ENCODE assay signal across 23 cellular contexts in genomic region chr10:69315100-69315542, GRCh38. TPM values are rescaled to one million over a fixed set of nuclear protein-coding genes. Genes with fewer than 3 reads are reported as not detected.
DNase-seq lines count a peak whose midpoint lies in the region; ATAC-seq, FAIRE-seq and TF ChIP-seq lines count a peak whose summit lies in the region.
"Had no signal": no experiment of that assay in that cellular context is flagged by ENCODE, and none has a peak within 500 bp of the region (broad histone marks: within the 10 kb centered on the region; RNA-seq: fewer than 3 reads in every experiment).

No MANE protein-coding gene starts in this region.

- H3K36me3 ChIP-seq in HepG2 (replicated peaks in 1 of 2; ENCODE audit: control insufficient read depth in 1 of 2, insufficient read depth in 2 of 2, low read length in 2 of 2), result no peaks in the 10 kb centered on the region
- H3K36me3 ChIP-seq: breast epithelium, colonic mucosa, sigmoid colon, WERI-Rb-1 had no signal

- CTCF ChIA-PET in HepG2 (lab: Yijun Ruan, JAX; ENCODE audit: low intra/inter-chr PET ratio, low total read pairs), result no interaction called here

- no peak overlapping the region for H3K9ac ChIP-seq in HepG2 (ENCODE audit: insufficient read depth, low read depth, low read length)

- POLR2A ChIA-PET in HepG2 (lab: Yijun Ruan, JAX), result no interaction called here

- TF ChIP-seq CTCF in VCaP (conservative IDR thresholded peaks at IDR 0.05), result no peak
- no peak for TF ChIP-seq CTCF in HepG2 (CRISPR knock-in tag; IDR thresholded peaks at IDR 0.05)

- H3K27me3 Mint-ChIP-seq in stimulated activated naive CD8-positive, alpha-beta T cell treated with anti-CD3 and anti-CD28 coated beads, Interleukin-15, Interleukin-2, amounts not matched to agents 100 ng/mL and 50 ng/mL, for 24 hours, result no peaks in the 10 kb centered on the region
- no peaks in the 10 kb centered on the region for H3K27me3 Mint-ChIP-seq in stimulated activated naive CD8-positive, alpha-beta T cell treated with anti-CD3 and anti-CD28 coated beads, Interleukin-15, amount 100 ng/mL, for 72 hours
- H3K27me3 Mint-ChIP-seq: CD4-positive, alpha-beta memory T cell; memory B cell; naive thymus-derived CD4-positive, alpha-beta T cell; T-cell had no signal

- peak overlapping the region; percentile 46 for H3K27ac Mint-ChIP-seq in stimulated activated naive CD8-positive, alpha-beta T cell treated with anti-CD3 and anti-CD28 coated beads, Interleukin-15, Interleukin-2, amounts not matched to agents 100 ng/mL and 50 ng/mL, for 24 hours
- peak overlapping the region in 1 of 2 donors; percentile 78 for H3K27ac Mint-ChIP-seq in stimulated activated naive CD8-positive, alpha-beta T cell treated with anti-CD3 and anti-CD28 coated beads, Interleukin-15, amount 100 ng/mL, for 72 hours
- H3K27ac Mint-ChIP-seq: memory B cell, T-cell had no signal

- DNase-seq in stimulated activated naive CD8-positive, alpha-beta T cell treated with anti-CD3 and anti-CD28 coated beads, Interleukin-15, amount 100 ng/mL, for 72 hours, result no peak
- DNase-seq in HepG2 (ENCODE audit: low spot score) (peak; percentile 30), RCC 7860 (ENCODE audit: low spot score) (no peak), SIG-M5 (lab: John Stamatoyannopoulos, UW) (no peak)
- DNase-seq in NK-92 treated with Interleukin-12 subunit alpha and Interleukin-12 subunit beta, amount 100 ng/mL, for 24 hours (lab: John Stamatoyannopoulos, UW), result no peak
- DNase-seq: activated CD4-positive, alpha-beta T cell treated with anti-CD3 and anti-CD28 coated beads, Interleukin-2, amount 50 U/mL, for 4 hours; activated effector memory CD4-positive, alpha-beta T cell treated with Interleukin-2 at 50 U/mL for 16 hours; CD4-positive, alpha-beta memory T cell; colonic mucosa; HCEC 1CT; MG63; naive thymus-derived CD4-positive, alpha-beta T cell; NCI-H1694; PC-9; sigmoid colon; T-cell; testis; WERI-Rb-1 had no signal

- H4K20me1 ChIP-seq in HepG2 (ENCODE audit: insufficient read depth, low read length), result no peaks in the 10 kb centered on the region

- no peaks in the 10 kb centered on the region for H3K9me3 Mint-ChIP-seq in stimulated activated naive CD8-positive, alpha-beta T cell treated with anti-CD3 and anti-CD28 coated beads, Interleukin-15, Interleukin-2, amounts not matched to agents 100 ng/mL and 50 ng/mL, for 24 hours
- H3K9me3 Mint-ChIP-seq in stimulated activated naive CD8-positive, alpha-beta T cell treated with anti-CD3 and anti-CD28 coated beads, Interleukin-15, amount 100 ng/mL, for 72 hours, result no peaks in the 10 kb centered on the region
- H3K9me3 Mint-ChIP-seq: CD4-positive, alpha-beta memory T cell; endodermal cell; memory B cell; naive thymus-derived CD4-positive, alpha-beta T cell; T-cell had no signal

- H3K9me3 ChIP-seq in HepG2 (ENCODE audit: low read length), result no peaks in the 10 kb centered on the region
- H3K9me3 ChIP-seq: breast epithelium, colonic mucosa, MG63, sigmoid colon, testis had no signal

- peaks cover 3 to 40% of the 10 kb centered on the region in 2 experiments; a peak in 3 of 5 replicates for H3K27me3 ChIP-seq in HepG2 (ENCODE audit: control insufficient read depth in 1 of 2, insufficient read depth in 2 of 2, low read length in 2 of 2)
- H3K27me3 ChIP-seq: breast epithelium, colonic mucosa, MG63, sigmoid colon, testis had no signal

- in situ Hi-C loops in HepG2 (cut with HindIII; ENCODE audit: extremely low pct_ligation_motif_present, low pct_unique_long_range_greater_than_20kb), result no loop called here

- no peak for TF ChIP-seq RAD21 in HepG2 (CRISPR knock-in tag; IDR thresholded peaks at IDR 0.05)

- H3K4me1 Mint-ChIP-seq in stimulated activated naive CD8-positive, alpha-beta T cell treated with anti-CD3 and anti-CD28 coated beads, Interleukin-15, Interleukin-2, amounts not matched to agents 100 ng/mL and 50 ng/mL, for 24 hours (ENCODE audit: low read depth), result peaks cover 36% of the 10 kb centered on the region
- H3K4me1 Mint-ChIP-seq in stimulated activated naive CD8-positive, alpha-beta T cell treated with anti-CD3 and anti-CD28 coated beads, Interleukin-15, amount 100 ng/mL, for 72 hours, result peaks cover 36% of the 10 kb centered on the region

- no peak overlapping the region for H3K4me2 ChIP-seq in HepG2 (ENCODE audit: low read depth, low read length)

- H3K4me3 Mint-ChIP-seq in stimulated activated naive CD8-positive, alpha-beta T cell treated with anti-CD3 and anti-CD28 coated beads, Interleukin-15, Interleukin-2, amounts not matched to agents 100 ng/mL and 50 ng/mL, for 24 hours, result no peak overlapping the region
- no peak overlapping the region for H3K4me3 Mint-ChIP-seq in stimulated activated naive CD8-positive, alpha-beta T cell treated with anti-CD3 and anti-CD28 coated beads, Interleukin-15, amount 100 ng/mL, for 72 hours
- H3K4me3 Mint-ChIP-seq: endodermal cell, memory B cell, T-cell had no signal

- WGBS in HepG2 (ENCODE audit: low lambda C conversion rate), result 2% methylated on average over 3 of the region's 3 CpGs

- no peaks in the 10 kb centered on the region for H3K79me2 ChIP-seq in HepG2 (ENCODE audit: insufficient read depth, low read length)

- 0 out of 2 replicates have a peak, but pooled peaks cover 12% of the 10 kb centered on the region for H3K4me1 ChIP-seq in HepG2 (ENCODE audit: insufficient read depth, low read length)

- TF ChIP-seq EP300 in HepG2 (IDR thresholded peaks at IDR 0.05; ENCODE audit: low read depth in 2 of 2, low read length in 2 of 2) (no peak; a peak in 1 of 4 replicates), HepG2 (CRISPR knock-in tag; IDR thresholded peaks at IDR 0.05; ENCODE audit: borderline replicate concordance) (no peak)

- no peak for ATAC-seq in stimulated activated naive CD8-positive, alpha-beta T cell treated with anti-CD3 and anti-CD28 coated beads, Interleukin-15, amount 100 ng/mL, for 72 hours
- no peak for ATAC-seq in HepG2
- ATAC-seq: naive thymus-derived CD4-positive, alpha-beta T cell; T-cell had no signal

- TF ChIP-seq POLR2A in HepG2 (IDR thresholded peaks at IDR 0.05; ENCODE audit: insufficient read depth in 1 of 2, low read depth in 2 of 2, low read length in 2 of 2), result no peak

- intact Hi-C loops in HepG2 (cut with micrococcal nuclease; ENCODE audit: unreplicated experiment), result no loop called here

- H3K27ac ChIP-seq in VCaP, result peak overlapping the region; percentile 97
- no peak overlapping the region for H3K27ac ChIP-seq in HepG2 (ENCODE audit: extremely low read length, insufficient read depth, low read length)
- H3K27ac ChIP-seq: colonic mucosa, sigmoid colon, testis, WERI-Rb-1 had no signal

- H3K36me3 Mint-ChIP-seq in stimulated activated naive CD8-positive, alpha-beta T cell treated with anti-CD3 and anti-CD28 coated beads, Interleukin-15, Interleukin-2, amounts not matched to agents 100 ng/mL and 50 ng/mL, for 24 hours (ENCODE audit: low read depth), result peaks cover 9% of the 10 kb centered on the region
- H3K36me3 Mint-ChIP-seq: memory B cell, T-cell had no signal

- no peak overlapping the region for H3K4me3 ChIP-seq in HepG2 (replicated peaks in 1 of 3; ENCODE audit: insufficient read depth in 1 of 3, low read depth in 2 of 3, low read length in 3 of 3)
- H3K4me3 ChIP-seq: breast epithelium, colonic mucosa, MG63, PC-9, sigmoid colon, testis had no signal

- no TSS peak for BruUV-seq in HepG2 (replicated peaks; lab: Mats Ljungman, UMichigan)

- FAIRE-seq in HepG2 (lab: Jason Lieb, UNC), result no peak
- FAIRE-seq in RCC 7860 (lab: Jason Lieb, UNC), result no peak

- no peak overlapping the region for H2AFZ ChIP-seq in HepG2 (ENCODE audit: low read length)
- H2AFZ ChIP-seq: PC-9 had no signal

TF ChIP-seq in HepG2, 621 proteins besides CTCF, POLR2A, EP300 and RAD21 (continues in another document):
- TF ChIP-seq SOX13 (IDR thresholded peaks at IDR 0.05) (no peak), SOX13 (CRISPR knock-in tag; conservative IDR thresholded peaks at IDR 0.05 in 1 of 2, IDR thresholded peaks at IDR 0.05 in 1 of 2) (0 out of 4 replicates have a peak, but pooled peaks of 1 of the 2 experiments have one; percentile 10), FOSL2 (CRISPR knock-in tag; IDR thresholded peaks at IDR 0.05) (0 out of 2 replicates have a peak, but pooled peaks have one; percentile 10)

RNA-seq across cellular contexts. Expression of gene HK1, which starts 36.8 kb away (rescaled TPM):
- 0.21 and 0.29 TPM in 2 replicates for total RNA-seq in HepG2 (2016; rRNA removed; fragmentation: Illumina TruSeq; extraction: Trizol)
- total RNA-seq in HepG2 (2016; cell fraction: cytosol; rRNA removed; fragmentation: Illumina TruSeq; extraction: Trizol; ENCODE audit: low read depth), result not detected in 2 replicates
- total RNA-seq in HepG2 (2016; cell fraction: insoluble cytoplasmic fraction; rRNA removed; fragmentation: Illumina TruSeq; extraction: Trizol), result 0.13 and 0.32 TPM in 2 replicates
- total RNA-seq in HepG2 (2016; cell fraction: membrane; rRNA removed; fragmentation: Illumina TruSeq; extraction: Trizol), result 0.09 and 0.14 TPM in 2 replicates
- total RNA-seq in HepG2 (2016; cell fraction: nucleus; rRNA removed; fragmentation: Illumina TruSeq; extraction: Trizol), result 0.19 and 0.25 TPM in 2 replicates
- 1.3 and 1.5 TPM in 2 replicates for polyA plus RNA-seq in HepG2 (2011; rRNA removed)
- 1.3 and 1.5 TPM in 2 replicates for polyA plus RNA-seq in HepG2 (2011; cell fraction: cytosol; rRNA removed)
- 1.1 TPM in 2 replicates for polyA plus RNA-seq in HepG2 (2011; cell fraction: nucleus; rRNA removed)
- 1.6 and 4.1 TPM in 2 replicates for polyA plus RNA-seq in HepG2 (2012)
- 0.05 and 0.09 TPM in 2 replicates for polyA plus RNA-seq in HepG2 (2016; cell fraction: cytosol; fragmentation: Illumina TruSeq; extraction: Trizol; ENCODE audit: low read depth)
- 0.26 and 0.28 TPM in 2 replicates for polyA plus RNA-seq in HepG2 (2016; cell fraction: insoluble cytoplasmic fraction; fragmentation: Illumina TruSeq; extraction: Trizol; ENCODE audit: low read depth)
- polyA plus RNA-seq in HepG2 (2016; cell fraction: membrane; fragmentation: Illumina TruSeq; extraction: Trizol; ENCODE audit: low read depth), result 0.09 TPM in 1 of 2 replicates, not detected in the other
- polyA plus RNA-seq in HepG2 (2016; cell fraction: nucleus; fragmentation: Illumina TruSeq; extraction: Trizol; ENCODE audit: insufficient read depth, low read depth), result 0.16 and 0.31 TPM in 2 replicates
- polyA minus RNA-seq in HepG2 (2011; rRNA and poly(A)+ RNA removed; ENCODE audit: low replicate concordance), result 3.6 and 8.9 TPM in 2 replicates
- polyA minus RNA-seq in HepG2 (2011; cell fraction: cytosol; rRNA and poly(A)+ RNA removed), result 1.5 and 2.0 TPM in 2 replicates
- polyA minus RNA-seq in HepG2 (2011; cell fraction: nucleus; rRNA and poly(A)+ RNA removed), result 0.75 and 1.3 TPM in 2 replicates
